Comparison of ENCODE assay signal across 1 cellular context in genomic region chr2:85862426-85862825, GRCh38.
TF ChIP-seq lines count a peak whose summit lies in the region.

No MANE protein-coding gene starts in this region.

TF ChIP-seq in GM12878, 131 proteins besides CTCF, POLR2A, EP300 and RAD21 (continued from another document):
- TF ChIP-seq ATF2 (IDR thresholded peaks at IDR 0.05; ENCODE audit: low read length): peak; percentile 21; the same call in 1 of the 2 replicates
